ENCODE assay signal across 1 cellular context in genomic region chr3:186612721-186613636, GRCh38.
TF ChIP-seq lines count a peak whose summit lies in the region.

A gene with protein sequence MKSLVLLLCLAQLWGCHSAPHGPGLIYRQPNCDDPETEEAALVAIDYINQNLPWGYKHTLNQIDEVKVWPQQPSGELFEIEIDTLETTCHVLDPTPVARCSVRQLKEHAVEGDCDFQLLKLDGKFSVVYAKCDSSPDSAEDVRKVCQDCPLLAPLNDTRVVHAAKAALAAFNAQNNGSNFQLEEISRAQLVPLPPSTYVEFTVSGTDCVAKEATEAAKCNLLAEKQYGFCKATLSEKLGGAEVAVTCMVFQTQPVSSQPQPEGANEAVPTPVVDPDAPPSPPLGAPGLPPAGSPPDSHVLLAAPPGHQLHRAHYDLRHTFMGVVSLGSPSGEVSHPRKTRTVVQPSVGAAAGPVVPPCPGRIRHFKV (plus strand): TSS chr3:186613060. CDS start chr3:186613142, 82 bp downstream.

TF ChIP-seq in liver, 16 proteins besides CTCF, POLR2A, EP300 and RAD21 (continued from another document):
- peak; percentile 99 for TF ChIP-seq SP1 (IDR thresholded peaks at IDR 0.05)
- TF ChIP-seq, protein P1, sequence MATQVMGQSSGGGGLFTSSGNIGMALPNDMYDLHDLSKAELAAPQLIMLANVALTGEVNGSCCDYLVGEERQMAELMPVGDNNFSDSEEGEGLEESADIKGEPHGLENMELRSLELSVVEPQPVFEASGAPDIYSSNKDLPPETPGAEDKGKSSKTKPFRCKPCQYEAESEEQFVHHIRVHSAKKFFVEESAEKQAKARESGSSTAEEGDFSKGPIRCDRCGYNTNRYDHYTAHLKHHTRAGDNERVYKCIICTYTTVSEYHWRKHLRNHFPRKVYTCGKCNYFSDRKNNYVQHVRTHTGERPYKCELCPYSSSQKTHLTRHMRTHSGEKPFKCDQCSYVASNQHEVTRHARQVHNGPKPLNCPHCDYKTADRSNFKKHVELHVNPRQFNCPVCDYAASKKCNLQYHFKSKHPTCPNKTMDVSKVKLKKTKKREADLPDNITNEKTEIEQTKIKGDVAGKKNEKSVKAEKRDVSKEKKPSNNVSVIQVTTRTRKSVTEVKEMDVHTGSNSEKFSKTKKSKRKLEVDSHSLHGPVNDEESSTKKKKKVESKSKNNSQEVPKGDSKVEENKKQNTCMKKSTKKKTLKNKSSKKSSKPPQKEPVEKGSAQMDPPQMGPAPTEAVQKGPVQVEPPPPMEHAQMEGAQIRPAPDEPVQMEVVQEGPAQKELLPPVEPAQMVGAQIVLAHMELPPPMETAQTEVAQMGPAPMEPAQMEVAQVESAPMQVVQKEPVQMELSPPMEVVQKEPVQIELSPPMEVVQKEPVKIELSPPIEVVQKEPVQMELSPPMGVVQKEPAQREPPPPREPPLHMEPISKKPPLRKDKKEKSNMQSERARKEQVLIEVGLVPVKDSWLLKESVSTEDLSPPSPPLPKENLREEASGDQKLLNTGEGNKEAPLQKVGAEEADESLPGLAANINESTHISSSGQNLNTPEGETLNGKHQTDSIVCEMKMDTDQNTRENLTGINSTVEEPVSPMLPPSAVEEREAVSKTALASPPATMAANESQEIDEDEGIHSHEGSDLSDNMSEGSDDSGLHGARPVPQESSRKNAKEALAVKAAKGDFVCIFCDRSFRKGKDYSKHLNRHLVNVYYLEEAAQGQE (IDR thresholded peaks at IDR 0.05), result peak; percentile 88
- peak; percentile 86 for TF ChIP-seq YY1 (IDR thresholded peaks at IDR 0.05)
- TF ChIP-seq, protein P2, sequence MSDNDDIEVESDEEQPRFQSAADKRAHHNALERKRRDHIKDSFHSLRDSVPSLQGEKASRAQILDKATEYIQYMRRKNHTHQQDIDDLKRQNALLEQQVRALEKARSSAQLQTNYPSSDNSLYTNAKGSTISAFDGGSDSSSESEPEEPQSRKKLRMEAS (IDR thresholded peaks at IDR 0.05), result peak; percentile 89
- TF ChIP-seq TAF1 (conservative IDR thresholded peaks at IDR 0.05), result peak; percentile 90
